ENCODE assay signal across 17 cellular contexts in the genomic region with DNA sequence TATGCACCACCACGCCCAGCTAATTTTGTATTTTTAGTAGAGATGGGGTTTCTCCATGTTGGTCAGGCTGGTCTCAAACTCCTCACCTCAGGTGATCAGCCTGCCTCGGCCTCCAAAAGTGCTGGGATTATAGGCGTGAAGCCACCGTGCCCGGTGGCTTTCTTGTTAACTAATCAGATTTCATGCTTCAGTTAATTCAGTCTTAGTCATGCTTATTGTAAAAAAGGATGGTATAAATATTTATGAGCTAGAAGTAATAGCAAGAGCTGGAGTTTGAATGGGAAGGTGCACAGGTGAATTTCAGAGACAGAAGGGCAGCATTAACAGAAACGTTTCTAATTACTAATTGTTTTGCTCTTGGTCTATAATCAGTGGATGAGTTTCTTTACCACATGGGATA. TPM values are rescaled to one million over a fixed set of nuclear protein-coding genes. Genes with fewer than 3 reads are reported as not detected.
DNase-seq lines count a peak whose midpoint lies in the region; ATAC-seq and TF ChIP-seq lines count a peak whose summit lies in the region.
"Had no signal": no experiment of that assay in that cellular context is flagged by ENCODE, and none has a peak within 500 bp of the region (broad histone marks: within the 10 kb centered on the region; RNA-seq: fewer than 3 reads in every experiment).

No MANE protein-coding gene starts in this region.

- no peaks in the 10 kb centered on the region for H3K9me3 Mint-ChIP-seq in neural progenitor cell
- H3K9me3 Mint-ChIP-seq: IgD-negative memory B cell had no signal

- H3K79me2 ChIP-seq in neural progenitor cell (ENCODE audit: low read depth), result no peaks in the 10 kb centered on the region

- H3K4me3 Mint-ChIP-seq in neural progenitor cell (no peak overlapping the region), T-helper 17 cell (no peak overlapping the region)
- H3K4me3 Mint-ChIP-seq: B cell, CD14-positive monocyte, IgD-negative memory B cell had no signal

- H3K9ac ChIP-seq in neural progenitor cell, result no peak overlapping the region

- peaks cover 15% of the 10 kb centered on the region for H3F3A ChIP-seq in neural progenitor cell (ENCODE audit: low read depth)

- in situ Hi-C loops in ACHN (cut with HindIII; ENCODE audit: low pct_ligation_motif_present, low pct_unique_long_range_greater_than_20kb, low sequenced_read_pairs), result no loop called here

- TF ChIP-seq CTCF in neural progenitor cell (IDR thresholded peaks at IDR 0.05), result no peak
- no peak for TF ChIP-seq CTCF in body of pancreas (IDR thresholded peaks at IDR 0.05)

- H3K4me3 ChIP-seq in neural progenitor cell (no peak overlapping the region), body of pancreas (no peak overlapping the region)

- no peak for ATAC-seq in body of pancreas
- ATAC-seq in T-helper 17 cell, result no peak
- ATAC-seq in GM18870 (IDR thresholded peaks at IDR 0.05; ENCODE audit: unreplicated experiment), result no peak
- ATAC-seq: Panc1 had no signal

- intact Hi-C loops in body of pancreas (cut with DNase I), result no loop called here

- H3K9me3 ChIP-seq in neural progenitor cell (ENCODE audit: low read depth) (no peaks in the 10 kb centered on the region), body of pancreas (no peaks in the 10 kb centered on the region), T-helper 17 cell (ENCODE audit: control insufficient read depth, low read length, poor library complexity, severe bottlenecking) (no peaks in the 10 kb centered on the region)

- H3K27ac Mint-ChIP-seq in neural progenitor cell, result no peak overlapping the region
- H3K27ac Mint-ChIP-seq in T-helper 17 cell, result no peak overlapping the region
- H3K27ac Mint-ChIP-seq: B cell, IgD-negative memory B cell had no signal

- WGBS in body of pancreas, 2 donors, result 87 to 88% methylated on average over 6 of the region's 6 CpGs

- H3K27me3 ChIP-seq in neural progenitor cell (no peaks in the 10 kb centered on the region), body of pancreas (no peaks in the 10 kb centered on the region)

- H3K36me3 Mint-ChIP-seq in neural progenitor cell (no peaks in the 10 kb centered on the region), T-helper 17 cell (ENCODE audit: low read depth) (no peaks in the 10 kb centered on the region)
- H3K36me3 Mint-ChIP-seq: IgD-negative memory B cell had no signal

- peaks cover 6% of the 10 kb centered on the region for H3K27me3 Mint-ChIP-seq in neural progenitor cell (ENCODE audit: insufficient read depth, low read depth)
- H3K27me3 Mint-ChIP-seq in T-helper 17 cell, result no peaks in the 10 kb centered on the region
- H3K27me3 Mint-ChIP-seq: B cell, IgD-negative memory B cell had no signal

- DNase-seq in ACHN (peak; percentile 43), NCI-H82 (lab: John Stamatoyannopoulos, UW) (peak; percentile 72), ecto neural progenitor cell (ENCODE audit: low spot score) (peak; percentile 53), neural progenitor cell (ENCODE audit: low spot score) (peak; percentile 56), body of pancreas (no peak), T-helper 17 cell (no peak), DMS153 treated with DMSO at 0.1 percent for 48 hours (lab: John Stamatoyannopoulos, UW; ENCODE audit: unreplicated experiment) (no peak)
- DNase-seq: DMS79, MV-4-11, NCI-H1694 treated with DMSO at 0.1 percent for 48 hours, NCI-H748 treated with DMSO at 0.1 percent for 48 hours, SIG-M5 had no signal

- no peak for TF ChIP-seq POLR2A in body of pancreas (IDR thresholded peaks at IDR 0.05)

- H3K4me2 ChIP-seq in neural progenitor cell, result no peak overlapping the region

- H2AFZ ChIP-seq in neural progenitor cell (replicated peaks), result no peak overlapping the region

- no peaks in the 10 kb centered on the region for H4K20me1 ChIP-seq in neural progenitor cell (ENCODE audit: low read depth)

- peaks cover 14% of the 10 kb centered on the region for H3K4me1 Mint-ChIP-seq in neural progenitor cell
- no peaks in the 10 kb centered on the region for H3K4me1 Mint-ChIP-seq in T-helper 17 cell
- H3K4me1 Mint-ChIP-seq: B cell, IgD-negative memory B cell had no signal

- H3K36me3 ChIP-seq in neural progenitor cell (no peaks in the 10 kb centered on the region), body of pancreas (replicated peaks in 1 of 2; ENCODE audit: insufficient read depth in 1 of 2, low read depth in 2 of 2) (no peaks in the 10 kb centered on the region)

- H3K27ac ChIP-seq in neural progenitor cell (no peak overlapping the region), body of pancreas (no peak overlapping the region)

- H3K4me1 ChIP-seq in neural progenitor cell (peaks cover 8% of the 10 kb centered on the region), body of pancreas (peaks cover 15% of the 10 kb centered on the region)

RNA-seq across cellular contexts. Expression of a gene that starts 10.3 kb away (rescaled TPM):
- total RNA-seq in neural progenitor cell (ENCODE audit: low replicate concordance), result 14.0 and 21.4 TPM in 2 replicates
- total RNA-seq in body of pancreas, result 1 to 10 TPM in 1 of 2 donors, under 1 TPM in 1; 0.33 to 1.8 TPM
- 1 to 10 TPM; 3.2 to 4.3 TPM for total RNA-seq in T-helper 17 cell

RNA-seq across cellular contexts. Expression of a gene that starts 37.1 kb away (rescaled TPM):
- 275 and 307 TPM in 2 replicates for total RNA-seq in neural progenitor cell (ENCODE audit: low replicate concordance)
- total RNA-seq in body of pancreas, result 10 to 100 TPM; 55.8 to 68.2 TPM
- 100 to 1,000 TPM; 558 to 772 TPM for total RNA-seq in T-helper 17 cell

Comparison
In these comparisons a context has a peak if more than half of its experiments do, and no peak if none do; other contexts are left out.
1. DNase-seq: peak in ACHN (single experiment), NCI-H82 (single experiment), ecto neural progenitor cell (single experiment) and neural progenitor cell (single experiment); none in body of pancreas (0 of 4), T-helper 17 cell (0 of 3) and DMS153 treated with DMSO at 0.1 percent for 48 hours (single experiment).